Comparison of ENCODE assay signal across 12 cellular contexts in genomic region chr2:109419960-109420370, GRCh38.
DNase-seq lines count a peak whose midpoint lies in the region; ATAC-seq and TF ChIP-seq lines count a peak whose summit lies in the region.
"Had no signal": no experiment of that assay in that cellular context is flagged by ENCODE, and none has a peak within 500 bp of the region (broad histone marks: within the 10 kb centered on the region; RNA-seq: fewer than 3 reads in every experiment).

No MANE protein-coding gene starts in this region.

- H3K27ac ChIP-seq in psoas muscle: peak overlapping the region; percentile 39
- H3K27ac ChIP-seq: cardiac muscle cell had no signal

- DNase-seq in EL (peak; percentile 75), foreskin fibroblast (peak; percentile 40 to 46), psoas muscle (peak; percentile 42 to 71), DMS 273 (lab: John Stamatoyannopoulos, UW; ENCODE audit: unreplicated experiment) (no peak), lower leg skin (ENCODE audit: low spot score in 2 of 2) (no peak), DMS153 treated with DMSO at 0.1 percent for 48 hours (lab: John Stamatoyannopoulos, UW; ENCODE audit: unreplicated experiment) (no peak), DMS79 (lab: John Stamatoyannopoulos, UW) (no peak)
- DNase-seq: activated gamma-delta T cell treated with Interleukin-2 at 50 U/mL for 16 hours; CD8-positive, alpha-beta T cell; naive B cell had no signal

- 70 to 90% (median 73%) methylated on average over 5 of the region's 5 CpGs for WGBS in psoas muscle, 3 donors
- WGBS in lower leg skin, 2 donors: 52 to 80% methylated on average over 5 of the region's 5 CpGs

- H3K4me1 ChIP-seq in psoas muscle: peaks cover 24% of the 10 kb centered on the region

- TF ChIP-seq CTCF in foreskin fibroblast (IDR thresholded peaks at IDR 0.05; ENCODE audit: low read depth, low read length) (no peak), psoas muscle (IDR thresholded peaks at IDR 0.05) (no peak), lower leg skin (IDR thresholded peaks at IDR 0.05) (no peak)

- TF ChIP-seq POLR2A in lower leg skin (IDR thresholded peaks at IDR 0.05): no peak

- intact Hi-C loops in psoas muscle (cut with DNase I) (loop anchor here in 1 of 2 donors (5.0 kb wide), 1 partner anchor 38 kb away; no protein-coding TSS in a partner anchor), lower leg skin (cut with DNase I; ENCODE audit: low total_unique reads) (no loop called here)

- no peaks in the 10 kb centered on the region for H3K27me3 ChIP-seq in psoas muscle (ENCODE audit: insufficient read depth in 3 of 3, low read length in 2 of 3)
- H3K27me3 ChIP-seq: cardiac muscle cell had no signal

- no peaks in the 10 kb centered on the region for H3K9me3 ChIP-seq in psoas muscle

- no peaks in the 10 kb centered on the region for H3K36me3 ChIP-seq in psoas muscle (ENCODE audit: insufficient read depth in 1 of 2, low read depth in 1 of 2)
- H3K36me3 ChIP-seq: cardiac muscle cell had no signal

- H3K4me3 ChIP-seq in foreskin fibroblast (ENCODE audit: low read depth in 1 of 2, low read length in 2 of 2) (no peak overlapping the region), psoas muscle (no peak overlapping the region), lower leg skin (ENCODE audit: low read depth, poor library complexity, severe bottlenecking) (no peak overlapping the region)
- H3K4me3 ChIP-seq: cardiac muscle cell had no signal

- ATAC-seq in SK-N-SH treated with all-trans-retinoic acid at 6 μM for 48 hours (peak; percentile 87), psoas muscle (peak; percentile 55 to 76 (median 64))
- ATAC-seq: CD8-positive, alpha-beta T cell had no signal

TF ChIP-seq in SK-N-SH treated with all-trans-retinoic acid at 6 μM for 48 hours, 23 proteins besides CTCF, POLR2A, EP300 and RAD21:
- TF ChIP-seq ZFP3 (CRISPR knock-in tag; IDR thresholded peaks at IDR 0.05) (peak; percentile 97), ZNF565 (CRISPR knock-in tag; conservative IDR thresholded peaks at IDR 0.05; ENCODE audit: low read depth) (no peak), ISL1 (CRISPR knock-in tag; IDR thresholded peaks at IDR 0.05) (peak; percentile 82)

Comparison
In these comparisons a context has a peak if more than half of its experiments do, and no peak if none do; other contexts are left out.
1. DNase-seq: peak in EL (single experiment), foreskin fibroblast (2 of 2) and psoas muscle (2 of 2); none in DMS 273 (single experiment), lower leg skin (0 of 2), DMS153 treated with DMSO at 0.1 percent for 48 hours (single experiment) and DMS79 (single experiment).